ENCODE assay signal across 12 cellular contexts in the genomic region with DNA sequence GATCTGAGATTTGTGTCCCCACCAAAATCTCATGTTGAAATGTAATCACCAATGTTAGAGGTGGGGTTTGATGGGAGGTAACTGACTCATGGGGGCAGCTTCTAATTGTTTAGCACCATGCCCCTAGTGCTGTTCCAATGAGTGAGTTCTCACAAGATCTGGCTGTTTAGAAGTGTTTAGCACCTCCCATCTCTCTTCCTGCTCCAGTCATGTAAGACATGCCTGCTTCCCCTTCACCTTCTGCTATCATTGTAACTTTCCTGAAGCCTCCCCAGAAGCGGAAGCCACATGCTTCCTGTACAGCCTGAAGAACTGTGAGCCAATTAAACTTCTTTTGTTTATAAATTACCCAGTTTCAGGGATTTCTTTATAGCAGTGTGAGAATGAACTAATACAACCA.
DNase-seq lines count a peak whose midpoint lies in the region; ATAC-seq and TF ChIP-seq lines count a peak whose summit lies in the region.
"Had no signal": no experiment of that assay in that cellular context is flagged by ENCODE, and none has a peak within 500 bp of the region (broad histone marks: within the 10 kb centered on the region; RNA-seq: fewer than 3 reads in every experiment).

No MANE protein-coding gene starts in this region.

- no peak for TF ChIP-seq CTCF in GM12865 (IDR thresholded peaks at IDR 0.05; ENCODE audit: insufficient read depth, low read depth, low read length, missing control alignments)
- TF ChIP-seq CTCF in NB4 (IDR thresholded peaks at IDR 0.05; ENCODE audit: low read depth, low read length) = no peak
- no peak for TF ChIP-seq CTCF in fibroblast of pulmonary artery (IDR thresholded peaks at IDR 0.05; ENCODE audit: low read length, missing control alignments)

- H3K4me3 ChIP-seq in GM12865 (ENCODE audit: low read depth, low read length) (no peak overlapping the region), NB4 (ENCODE audit: low read depth, low read length) (no peak overlapping the region), fibroblast of pulmonary artery (replicated peaks; ENCODE audit: low read depth, low read length) (no peak overlapping the region)
- H3K4me3 ChIP-seq: coronary artery had no signal

- ATAC-seq in GM18519 (IDR thresholded peaks at IDR 0.05; ENCODE audit: low FRiP score, unreplicated experiment) (no peak), HG03342 (IDR thresholded peaks at IDR 0.05; ENCODE audit: unreplicated experiment) (no peak), GM18520 (IDR thresholded peaks at IDR 0.05; ENCODE audit: unreplicated experiment) (no peak), HG03139 (IDR thresholded peaks at IDR 0.05; ENCODE audit: unreplicated experiment) (no peak)

- DNase-seq in AML-193 (lab: John Stamatoyannopoulos, UW) (peak; percentile 43 to 70), GM12865 (ENCODE audit: low read depth) (peak; percentile 20), NB4 (ENCODE audit: low read depth) (peak; percentile 4), fibroblast of pulmonary artery (ENCODE audit: low read depth) (peak; percentile 30)
- DNase-seq: activated naive CD4-positive, alpha-beta T cell treated with anti-CD3 and anti-CD28 coated beads, Interleukin-2, amount 50 U/mL, for 16 hours; activated T-cell treated with anti-CD3 and anti-CD28 coated beads, Interleukin-2, amount 50 U/mL, for 1 hour; NCI-H1436 had no signal

- no peak for TF ChIP-seq POLR2A in NB4 (IDR thresholded peaks at IDR 0.05; ENCODE audit: extremely low read depth, insufficient read length)

Comparison
In these comparisons a context has a peak if more than half of its experiments do, and no peak if none do; other contexts are left out.
1. DNase-seq: peak in every context shown above with its lines; median percentile 56 in AML-193; 30 in fibroblast of pulmonary artery; 20 in GM12865; 4 in NB4.